ENCODE assay signal across 25 cellular contexts in the genomic region with DNA sequence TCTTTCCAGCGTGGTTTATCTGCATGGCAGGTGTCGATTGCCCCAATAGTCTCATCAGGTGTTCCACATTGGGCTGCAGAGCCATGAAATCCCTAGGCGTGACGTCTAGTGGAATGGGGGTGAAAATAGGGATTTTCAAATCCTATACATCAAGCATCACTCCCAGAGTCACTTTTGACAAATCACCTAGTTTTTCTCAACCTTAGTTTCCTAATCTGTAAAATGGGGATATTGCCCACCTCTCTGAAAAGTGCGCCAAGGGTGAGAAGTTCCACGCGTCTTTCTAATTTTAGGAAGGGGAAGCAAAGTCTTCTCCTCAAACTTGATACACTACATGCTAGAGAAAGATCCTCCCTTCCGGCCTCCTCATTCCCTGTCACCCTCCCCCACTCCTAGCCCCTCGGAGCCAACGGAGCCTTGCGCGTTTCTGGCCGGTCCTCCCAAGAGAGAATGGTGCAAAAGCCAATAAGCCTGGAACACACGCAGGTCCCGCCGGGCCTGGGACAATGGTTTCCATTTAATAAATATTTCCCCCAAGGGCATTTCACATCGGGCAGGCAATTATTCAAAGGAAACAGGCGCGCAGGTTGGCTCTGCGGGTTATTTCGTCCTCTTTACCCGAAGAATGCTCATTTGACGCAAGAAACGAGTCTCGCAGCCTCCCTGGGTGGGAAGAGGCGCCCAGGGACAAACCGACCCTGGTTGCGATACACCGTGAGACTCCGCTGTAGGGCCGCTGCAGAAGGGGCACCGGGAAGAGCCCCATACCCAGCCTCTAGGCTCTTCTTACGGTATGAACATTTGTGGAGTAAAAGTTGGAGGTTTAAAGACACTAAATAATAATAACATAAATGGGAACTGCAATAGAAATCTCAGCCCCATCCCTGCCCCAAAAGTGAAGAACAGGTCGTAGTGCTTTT. TPM values are rescaled to one million over a fixed set of nuclear protein-coding genes. Genes with fewer than 3 reads are reported as not detected.
DNase-seq lines count a peak whose midpoint lies in the region; ATAC-seq, FAIRE-seq and TF ChIP-seq lines count a peak whose summit lies in the region.
"Had no signal": no experiment of that assay in that cellular context is flagged by ENCODE, and none has a peak within 500 bp of the region (broad histone marks: within the 10 kb centered on the region; RNA-seq: fewer than 3 reads in every experiment).

No MANE protein-coding gene starts in this region.

- no peak for FAIRE-seq in H1 (lab: Jason Lieb, UNC)

- peak overlapping the region; percentile 44 for H3K4me3 Mint-ChIP-seq in osteocyte (ENCODE audit: unreplicated experiment)
- H3K4me3 Mint-ChIP-seq: activated naive CD4-positive, alpha-beta T cell treated with anti-CD3 and anti-CD28 coated beads for 36 hours; immature natural killer cell; naive thymus-derived CD8-positive, alpha-beta T cell had no signal

- H3K4ac ChIP-seq in H1 (replicated peaks; ENCODE audit: insufficient read length, low read depth, low read length): no peak overlapping the region

- no peak overlapping the region; the same call in 1 of the 2 replicates for H2BK12ac ChIP-seq in H1 (ENCODE audit: low read depth, low read length)

- H3K27me3 ChIP-seq in H7 (ENCODE audit: control insufficient read depth, insufficient read depth, low read length) (peaks cover 90% of the 10 kb centered on the region), H1 (replicated peaks in 1 of 4; ENCODE audit: control insufficient read depth in 3 of 4, extremely low read depth in 1 of 4, insufficient read depth in 3 of 4, low read length in 3 of 4) (peaks cover 72 to 96% (median 89%) of the 10 kb centered on the region in 4 experiments)

- no peak overlapping the region for H4K5ac ChIP-seq in H1 (ENCODE audit: insufficient read length, low read depth, low read length)

- no peak overlapping the region for H4K91ac ChIP-seq in H1 (replicated peaks; ENCODE audit: insufficient read length, low read length)

- H3K4me2 ChIP-seq in H1 (ENCODE audit: insufficient read depth in 1 of 2, low read depth in 2 of 2, low read length in 2 of 2): peak overlapping the region; percentile 82
- H3K4me2 ChIP-seq: BLaER1 had no signal

- no peak overlapping the region for H3K9ac ChIP-seq in H1 (replicated peaks in 1 of 4; ENCODE audit: extremely low read depth in 1 of 4, low read depth in 3 of 4, low read length in 3 of 4)
- H3K9ac ChIP-seq: BLaER1 had no signal

- no peaks in the 10 kb centered on the region for H3K79me1 ChIP-seq in H1 (ENCODE audit: low read depth, low read length)

- TF ChIP-seq CTCF in H1 (IDR thresholded peaks at IDR 0.05; ENCODE audit: control extremely low read depth in 1 of 3, insufficient read depth in 1 of 3, low read depth in 1 of 3, low read length in 3 of 3): no peak
- no peak for TF ChIP-seq CTCF in osteocyte (IDR thresholded peaks at IDR 0.05)

- H3K9me3 Mint-ChIP-seq in osteocyte (ENCODE audit: unreplicated experiment): no peaks in the 10 kb centered on the region
- H3K9me3 Mint-ChIP-seq: activated naive CD4-positive, alpha-beta T cell treated with anti-CD3 and anti-CD28 coated beads for 36 hours had no signal

- peaks cover 19% of the 10 kb centered on the region; the same call in 1 of the 2 replicates for H3K23me2 ChIP-seq in H1 (ENCODE audit: low read depth, low read length)

- CTCF ChIA-PET in H1 (lab: Charles Lee; ENCODE audit: partially characterized antibody): interaction anchor here (4.0 kb wide), 1 partner anchor 53 kb away, joined by 14 read pairs; no protein-coding TSS in a partner anchor

- TF ChIP-seq RAD21 in H1 (IDR thresholded peaks at IDR 0.05 in 1 of 2, conservative IDR thresholded peaks at IDR 0.05 in 1 of 2; ENCODE audit: low read depth in 2 of 2, low read length in 2 of 2): no peak

- TF ChIP-seq POLR2A in H1 (IDR thresholded peaks at IDR 0.05; ENCODE audit: control extremely low read depth in 1 of 2, low read depth in 2 of 2, low read length in 2 of 2): no peak

- no peak overlapping the region for H3K27ac ChIP-seq in H1 (ENCODE audit: low read depth, low read length)
- H3K27ac ChIP-seq: BLaER1, body of pancreas, prostate gland, transverse colon had no signal

- peaks cover 7 to 61% (median 47%) of the 10 kb centered on the region in 4 experiments for H3K4me1 ChIP-seq in H1 (replicated peaks in 1 of 4; ENCODE audit: control insufficient read depth in 3 of 4, insufficient read depth in 4 of 4, low read length in 3 of 4)
- H3K4me1 ChIP-seq: BLaER1 had no signal

- peaks cover 15 to 17% of the 10 kb centered on the region in 2 experiments for H4K20me1 ChIP-seq in H1 (replicated peaks in 1 of 2; ENCODE audit: control insufficient read depth in 1 of 2, insufficient read depth in 2 of 2, low read length in 2 of 2)
- H4K20me1 ChIP-seq: BLaER1 had no signal

- 0 out of 2 replicates have a peak overlapping the region, but pooled peaks have one; percentile 14 for H2AK5ac ChIP-seq in H1 (ENCODE audit: low read depth, low read length)

- H3K36me3 Mint-ChIP-seq in osteocyte (ENCODE audit: unreplicated experiment): no peaks in the 10 kb centered on the region

- no peak overlapping the region for H4K8ac ChIP-seq in H1 (ENCODE audit: extremely low read depth, insufficient read depth, low read length)

- peak overlapping the region; percentile 50 for H3K4me3 ChIP-seq in H7 (ENCODE audit: insufficient read depth, low read depth, low read length)
- H3K4me3 ChIP-seq in H1 (ENCODE audit: extremely low read depth in 1 of 4, insufficient read depth in 2 of 4, low read depth in 3 of 4, low read length in 4 of 4): peak overlapping the region in 2 of 4 experiments; percentile 1 to 55; a peak in 3 of 8 replicates
- H3K4me3 ChIP-seq: BLaER1 had no signal

- peaks cover 79% of the 10 kb centered on the region for H3K27me3 Mint-ChIP-seq in osteocyte (ENCODE audit: unreplicated experiment)

- no peaks in the 10 kb centered on the region for H3K9me3 ChIP-seq in H1 (ENCODE audit: insufficient read depth in 2 of 2, low read depth in 1 of 2, low read length in 1 of 2)
- H3K9me3 ChIP-seq: body of pancreas, prostate gland, transverse colon had no signal

- no peak overlapping the region for H3K56ac ChIP-seq in H1 (replicated peaks; ENCODE audit: insufficient read length, low read depth, low read length)

- H3K23ac ChIP-seq in H1 (ENCODE audit: insufficient read length): no peak overlapping the region

- H3K36me3 ChIP-seq in H7 (replicated peaks; ENCODE audit: control insufficient read depth, insufficient read depth, low read length) (no peaks in the 10 kb centered on the region), H1 (ENCODE audit: control insufficient read depth in 2 of 4, insufficient read depth in 4 of 4, low read length in 3 of 4) (no peaks in the 10 kb centered on the region; a peak in 1 of 8 replicates)
- H3K36me3 ChIP-seq: BLaER1, prostate gland, transverse colon had no signal

- no peak overlapping the region for H2BK20ac ChIP-seq in H1 (ENCODE audit: low read length)

- TF ChIP-seq EP300 in H1 (IDR thresholded peaks at IDR 0.05; ENCODE audit: borderline replicate concordance in 1 of 2, low read depth in 2 of 2, low read length in 2 of 2): no peak

- H3K4me1 Mint-ChIP-seq in osteocyte (ENCODE audit: unreplicated experiment): peaks cover 21% of the 10 kb centered on the region
- H3K4me1 Mint-ChIP-seq: immature natural killer cell had no signal

- no peak overlapping the region for H2AFZ ChIP-seq in H1 (ENCODE audit: low read length)

- no peak overlapping the region for H3K27ac Mint-ChIP-seq in osteocyte (ENCODE audit: unreplicated experiment)
- H3K27ac Mint-ChIP-seq: activated naive CD4-positive, alpha-beta T cell treated with anti-CD3 and anti-CD28 coated beads for 36 hours; immature natural killer cell; naive thymus-derived CD8-positive, alpha-beta T cell had no signal

- peak; percentile 41 for DNase-seq in DMS53 (lab: John Stamatoyannopoulos, UW)
- no peak for DNase-seq in DMS53 treated with DMSO at 0.1 percent for 48 hours (lab: John Stamatoyannopoulos, UW; ENCODE audit: unreplicated experiment)
- peak; percentile 37 for DNase-seq in H7
- no peak for DNase-seq in H1 (ENCODE audit: low read depth in 1 of 2, low spot score in 2 of 2)
- no peak for DNase-seq in osteocyte (ENCODE audit: extremely low spot score, unreplicated experiment)
- no peak for DNase-seq in LoVo (ENCODE audit: low spot score)
- no peak for DNase-seq in NCI-H2227 (lab: John Stamatoyannopoulos, UW; ENCODE audit: unreplicated experiment)
- DNase-seq: 8988T; activated CD4-positive, alpha-beta T cell treated with anti-CD3 and anti-CD28 coated beads for 4 hours; activated naive CD4-positive, alpha-beta T cell treated with anti-CD3 and anti-CD28 coated beads for 36 hours; body of pancreas; DND-41; foreskin melanocyte; immature natural killer cell; naive thymus-derived CD8-positive, alpha-beta T cell; NCI-H2081 treated with DMSO at 0.1 percent for 48 hours; NCI-H524 treated with DMSO at 0.1 percent for 48 hours; stimulated activated CD4-positive, alpha-beta T cell treated with anti-CD3 and anti-CD28 coated beads, Interleukin-12 subunit alpha, Interleukin-12 subunit beta, amount 100 ng/mL, for 4 hours; stimulated activated naive CD4-positive, alpha-beta T cell; T1000; transverse colon had no signal

- no peak overlapping the region for H2BK5ac ChIP-seq in H1 (ENCODE audit: low read depth, low read length)

- H3K18ac ChIP-seq in H1 (ENCODE audit: extremely low read depth, low read length): no peak overlapping the region

- H2BK15ac ChIP-seq in H1 (ENCODE audit: low read length): no peak overlapping the region

- H2BK120ac ChIP-seq in H1 (replicated peaks; ENCODE audit: low read depth, low read length): no peak overlapping the region

- POLR2A ChIA-PET in H1 (lab: Charles Lee; ENCODE audit: partially characterized antibody): interaction anchor here (0.5 to 0.8 kb wide), 3 partner anchors 8 to 52 kb away, joined by 3 to 4 read pairs (median 3); no protein-coding TSS in a partner anchor

- H3K14ac ChIP-seq in H1 (ENCODE audit: insufficient read length): no peak overlapping the region

- ATAC-seq in GM18870 (IDR thresholded peaks at IDR 0.05; ENCODE audit: unreplicated experiment): no peak
- ATAC-seq: naive thymus-derived CD8-positive, alpha-beta T cell had no signal

- no peaks in the 10 kb centered on the region for H3K79me2 ChIP-seq in H1 (ENCODE audit: control insufficient read depth in 1 of 2, insufficient read depth in 2 of 2, low read length in 2 of 2)

- 9% methylated on average over 32 of the region's 34 CpGs; no CpG with 5 or more reads in 1 of the 2 experiments for WGBS in H1 (ENCODE audit: extremely low coverage in 1 of 2, insufficient coverage in 1 of 2, insufficient read length in 1 of 2, insufficient replicate concordance in 2 of 2, low coverage in 1 of 2, low lambda C conversion rate in 2 of 2, missing lambda C conversion rate in 1 of 2), 2 experiments

RNA-seq across cellular contexts. Expression of a gene that starts 1.2 kb away (rescaled TPM):
- 0.52 and 1.2 TPM in 2 replicates for total RNA-seq in H7 (2014; rRNA removed; shearing (Covaris generic))
- 0.21 and 0.50 TPM in 2 replicates for total RNA-seq in H1 (2021; fragmentation: NEBNext Ultra II Directional; extraction: Animal tissue kit (Norgen Biotek cat#: 25700))
- polyA plus RNA-seq in H1 (2011; rRNA removed): 0.03 TPM in 1 of 2 replicates, not detected in the other
- polyA plus RNA-seq in H1 (2011; cell fraction: cytosol; rRNA removed): not detected
- polyA plus RNA-seq in H1 (2011; cell fraction: nucleus; rRNA removed): 0.09 TPM
- 0.08 TPM in 1 of 4 replicates, not detected in the others for polyA plus RNA-seq in H1 (2012, experiment 1 of 2)
- not detected for polyA plus RNA-seq in H1 (2012, experiment 2 of 2)
- polyA plus RNA-seq in H1 (2013, experiment 1 of 2): 0.97 TPM
- 0.79 TPM for polyA plus RNA-seq in H1 (2013, experiment 2 of 2)
- polyA minus RNA-seq in H1 (2011; rRNA and poly(A)+ RNA removed): not detected in 2 replicates
- polyA minus RNA-seq in H1 (2011; cell fraction: cytosol; rRNA and poly(A)+ RNA removed): not detected
- 0.60 TPM for polyA minus RNA-seq in H1 (2011; cell fraction: nucleus; rRNA and poly(A)+ RNA removed)
- total RNA-seq in osteocyte: not detected in 2 replicates
- total RNA-seq: activated naive CD4-positive, alpha-beta T cell treated with anti-CD3 and anti-CD28 coated beads for 36 hours; body of pancreas; lung microvascular endothelial cell; naive thymus-derived CD8-positive, alpha-beta T cell; transverse colon had no signal
- polyA plus RNA-seq: immature natural killer cell; naive thymus-derived CD8-positive, alpha-beta T cell had no signal

Comparison
In these comparisons a context has a peak if more than half of its experiments do, and no peak if none do; other contexts are left out.
1. DNase-seq: peak in DMS53 (single experiment) and H7 (single experiment); none in DMS53 treated with DMSO at 0.1 percent for 48 hours (single experiment), H1 (0 of 2), osteocyte (single experiment), LoVo (single experiment) and NCI-H2227 (single experiment).